ENCODE assay signal across 8 cellular contexts in the genomic region with DNA sequence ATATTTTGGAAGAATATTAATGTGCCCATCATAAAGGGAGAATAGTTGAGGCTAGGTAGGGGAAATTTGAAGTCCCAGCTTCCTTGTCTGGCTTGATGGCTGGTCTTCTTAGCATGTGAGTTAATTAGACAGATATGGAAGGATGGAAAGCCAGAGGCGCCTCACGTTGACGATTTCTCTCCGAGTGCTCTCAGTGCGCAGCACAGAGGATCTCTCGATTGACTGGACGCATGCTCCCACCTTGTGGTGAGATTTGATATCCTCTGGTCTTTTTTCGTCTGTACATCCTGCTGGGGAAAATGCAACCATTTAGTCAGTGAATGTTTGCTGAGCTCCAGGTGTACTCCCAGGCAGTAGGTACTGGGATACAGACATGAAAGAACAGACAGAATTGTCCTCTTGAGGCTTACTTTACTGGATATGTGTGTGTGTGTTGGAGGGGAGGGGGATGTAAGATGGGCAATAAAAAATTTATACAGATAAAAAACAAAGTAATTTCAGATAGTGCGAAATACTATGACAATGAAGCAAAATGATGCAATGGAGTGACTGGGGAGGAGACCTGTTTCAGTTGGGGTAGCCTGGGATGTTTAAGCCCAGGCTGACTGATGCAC.
A peak's percentile ranks its signal among the peaks of the same experiment; 100 is the strongest.
DNase-seq lines count a peak whose midpoint lies in the region; ATAC-seq, FAIRE-seq and TF ChIP-seq lines count a peak whose summit lies in the region.

No MANE protein-coding gene starts in this region.

- TF ChIP-seq EP300 in Ishikawa (IDR thresholded peaks at IDR 0.05; ENCODE audit: borderline replicate concordance) (no peak), ovary (IDR thresholded peaks at IDR 0.05) (no peak)

- no peak for ATAC-seq in GM21515 (IDR thresholded peaks at IDR 0.05; ENCODE audit: unreplicated experiment)
- no peak for ATAC-seq in HG02759 (IDR thresholded peaks at IDR 0.05; ENCODE audit: unreplicated experiment)

- no peaks in the 10 kb centered on the region for H3K9me3 ChIP-seq in ovary

- H3K4me3 ChIP-seq in fibroblast of pulmonary artery (replicated peaks; ENCODE audit: low read depth, low read length) (no peak overlapping the region), ovary (no peak overlapping the region)

- FAIRE-seq in GM12891 (lab: Jason Lieb, UNC) = peak; percentile 81

- TF ChIP-seq POLR2A in GM12891 (IDR thresholded peaks at IDR 0.05; ENCODE audit: low read depth, low read length) = no peak
- TF ChIP-seq POLR2A in ovary (IDR thresholded peaks at IDR 0.05) = no peak

- no peaks in the 10 kb centered on the region for H3K36me3 ChIP-seq in ovary

- 10 to 12% (median 11%) methylated on average over 9 of the region's 9 CpGs for WGBS in ovary, 3 donors

- peak; percentile 95 for TF ChIP-seq RAD21 in Ishikawa (IDR thresholded peaks at IDR 0.05; ENCODE audit: low read depth)

- H3K27ac ChIP-seq in ovary = no peak overlapping the region

- TF ChIP-seq CTCF in fibroblast of pulmonary artery (IDR thresholded peaks at IDR 0.05; ENCODE audit: low read length, missing control alignments) (peak; percentile 60), ovary (IDR thresholded peaks at IDR 0.05) (peak in 2 of 3 donors; percentile 44 to 60)

- no peaks in the 10 kb centered on the region for H3K4me1 ChIP-seq in ovary (ENCODE audit: insufficient read depth)

- DNase-seq in GM12891 (ENCODE audit: insufficient read length, low spot score) = peak; percentile 29
- peak; percentile 37 for DNase-seq in activated T-cell treated with anti-CD3 and anti-CD28 coated beads for 1 hour (ENCODE audit: low read depth)
- peak; percentile 80 for DNase-seq in fibroblast of pulmonary artery (ENCODE audit: low read depth)
- peak; percentile 22 to 59 (median 52) for DNase-seq in ovary
- peak; percentile 78 for DNase-seq in ureter (ENCODE audit: low spot score)

- no peaks in the 10 kb centered on the region for H3K27me3 ChIP-seq in ovary

- intact Hi-C loops in ovary (cut with DNase I) = loop anchor here in 3 of 4 donors (5.0 to 10.0 kb wide), 2 partner anchors 123 to 236 kb away; no protein-coding TSS in a partner anchor

TF ChIP-seq in GM12891, 5 proteins besides CTCF, POLR2A, EP300 and RAD21:
- TF ChIP-seq POLR2AphosphoS5 (IDR thresholded peaks at IDR 0.05; ENCODE audit: low read depth, low read length) (no peak), SPI1 (IDR thresholded peaks at IDR 0.05; ENCODE audit: low read depth, low read length) (no peak), TAF1 (IDR thresholded peaks at IDR 0.05; ENCODE audit: low read depth, low read length) (no peak), PAX5 (IDR thresholded peaks at IDR 0.05; ENCODE audit: insufficient read depth, low read length, severe bottlenecking) (no peak), POU2F2 (IDR thresholded peaks at IDR 0.05; ENCODE audit: low read depth, low read length) (no peak)

TF ChIP-seq in Ishikawa, 13 proteins besides CTCF, POLR2A, EP300 and RAD21:
- no peak for TF ChIP-seq YY1 (IDR thresholded peaks at IDR 0.05; ENCODE audit: low read depth)
- no peak for TF ChIP-seq TAF1 (IDR thresholded peaks at IDR 0.05; ENCODE audit: low read depth)
- no peak for TF ChIP-seq CREB1 (IDR thresholded peaks at IDR 0.05; ENCODE audit: low read depth)
- TF ChIP-seq CEBPB (IDR thresholded peaks at IDR 0.05) = no peak
- TF ChIP-seq, protein P1, sequence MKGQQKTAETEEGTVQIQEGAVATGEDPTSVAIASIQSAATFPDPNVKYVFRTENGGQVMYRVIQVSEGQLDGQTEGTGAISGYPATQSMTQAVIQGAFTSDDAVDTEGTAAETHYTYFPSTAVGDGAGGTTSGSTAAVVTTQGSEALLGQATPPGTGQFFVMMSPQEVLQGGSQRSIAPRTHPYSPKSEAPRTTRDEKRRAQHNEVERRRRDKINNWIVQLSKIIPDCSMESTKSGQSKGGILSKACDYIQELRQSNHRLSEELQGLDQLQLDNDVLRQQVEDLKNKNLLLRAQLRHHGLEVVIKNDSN (IDR thresholded peaks at IDR 0.05) = no peak
- TF ChIP-seq, protein P2, sequence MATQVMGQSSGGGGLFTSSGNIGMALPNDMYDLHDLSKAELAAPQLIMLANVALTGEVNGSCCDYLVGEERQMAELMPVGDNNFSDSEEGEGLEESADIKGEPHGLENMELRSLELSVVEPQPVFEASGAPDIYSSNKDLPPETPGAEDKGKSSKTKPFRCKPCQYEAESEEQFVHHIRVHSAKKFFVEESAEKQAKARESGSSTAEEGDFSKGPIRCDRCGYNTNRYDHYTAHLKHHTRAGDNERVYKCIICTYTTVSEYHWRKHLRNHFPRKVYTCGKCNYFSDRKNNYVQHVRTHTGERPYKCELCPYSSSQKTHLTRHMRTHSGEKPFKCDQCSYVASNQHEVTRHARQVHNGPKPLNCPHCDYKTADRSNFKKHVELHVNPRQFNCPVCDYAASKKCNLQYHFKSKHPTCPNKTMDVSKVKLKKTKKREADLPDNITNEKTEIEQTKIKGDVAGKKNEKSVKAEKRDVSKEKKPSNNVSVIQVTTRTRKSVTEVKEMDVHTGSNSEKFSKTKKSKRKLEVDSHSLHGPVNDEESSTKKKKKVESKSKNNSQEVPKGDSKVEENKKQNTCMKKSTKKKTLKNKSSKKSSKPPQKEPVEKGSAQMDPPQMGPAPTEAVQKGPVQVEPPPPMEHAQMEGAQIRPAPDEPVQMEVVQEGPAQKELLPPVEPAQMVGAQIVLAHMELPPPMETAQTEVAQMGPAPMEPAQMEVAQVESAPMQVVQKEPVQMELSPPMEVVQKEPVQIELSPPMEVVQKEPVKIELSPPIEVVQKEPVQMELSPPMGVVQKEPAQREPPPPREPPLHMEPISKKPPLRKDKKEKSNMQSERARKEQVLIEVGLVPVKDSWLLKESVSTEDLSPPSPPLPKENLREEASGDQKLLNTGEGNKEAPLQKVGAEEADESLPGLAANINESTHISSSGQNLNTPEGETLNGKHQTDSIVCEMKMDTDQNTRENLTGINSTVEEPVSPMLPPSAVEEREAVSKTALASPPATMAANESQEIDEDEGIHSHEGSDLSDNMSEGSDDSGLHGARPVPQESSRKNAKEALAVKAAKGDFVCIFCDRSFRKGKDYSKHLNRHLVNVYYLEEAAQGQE (IDR thresholded peaks at IDR 0.05; ENCODE audit: low read depth) = no peak
- TF ChIP-seq TCF12 (IDR thresholded peaks at IDR 0.05; ENCODE audit: low read depth) = no peak
- no peak for TF ChIP-seq EGR1 (IDR thresholded peaks at IDR 0.05)
- TF ChIP-seq NFIC (IDR thresholded peaks at IDR 0.05) = no peak
- TF ChIP-seq FOXM1 (IDR thresholded peaks at IDR 0.05; ENCODE audit: borderline replicate concordance, low read depth) = no peak

Comparison
In these comparisons a context has a peak if more than half of its experiments do, and no peak if none do; other contexts are left out.
1. DNase-seq: peak in every context shown above with its lines; median percentile 80 in fibroblast of pulmonary artery; 78 in ureter; 52 in ovary; 37 in activated T-cell treated with anti-CD3 and anti-CD28 coated beads for 1 hour; 29 in GM12891.